In the genomic region with DNA sequence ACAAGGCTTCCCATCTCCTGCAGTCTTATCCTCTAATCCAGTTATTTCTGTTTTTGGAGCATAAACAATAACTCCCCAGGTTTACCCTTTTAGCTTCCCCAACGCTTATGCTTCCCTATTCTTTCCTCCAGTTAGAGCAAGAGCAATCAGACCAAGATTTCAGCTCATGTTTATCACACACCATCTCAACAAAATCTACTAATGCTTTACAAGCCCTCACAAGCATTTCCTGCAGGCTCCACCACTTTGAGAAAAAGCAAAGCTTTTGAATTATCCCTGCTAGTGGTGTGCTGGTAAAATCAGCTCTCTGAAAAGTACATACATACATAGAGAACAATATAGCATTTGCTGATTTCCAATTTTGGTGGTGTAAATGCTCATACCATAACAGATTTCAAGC, we compare ENCODE assay signal across 28 cellular contexts.
"Had no signal": no experiment of that assay in that cellular context is flagged by ENCODE, and none has a peak within 500 bp of the region (broad histone marks: within the 10 kb centered on the region; RNA-seq: fewer than 3 reads in every experiment).

No MANE protein-coding gene starts in this region.

- H3K27ac ChIP-seq: colonic mucosa, foreskin keratinocyte, gastroesophageal sphincter, heart left ventricle, hepatocyte, parathyroid adenoma, right lobe of liver, stomach, testis, tibial artery had no signal

- H3K4me3 ChIP-seq: colonic mucosa, gastroesophageal sphincter, heart left ventricle, hepatocyte, lung, right lobe of liver, stomach, testis, tibial artery had no signal

- H3K4me1 ChIP-seq: colonic mucosa, foreskin keratinocyte, parathyroid adenoma had no signal

- H3K9me3 Mint-ChIP-seq: central memory CD8-positive, alpha-beta T cell; effector memory CD8-positive, alpha-beta T cell; memory B cell; mesothelial cell of epicardium; naive thymus-derived CD4-positive, alpha-beta T cell; nephron progenitor cell; stimulated activated effector memory CD8-positive, alpha-beta T cell treated with anti-CD3 and anti-CD28 coated beads, Interleukin-12 subunit alpha, Interleukin-12 subunit beta, amount 100 ng/mL, for 72 hours; type B pancreatic cell had no signal

- H3K36me3 Mint-ChIP-seq: memory B cell; mesothelial cell of epicardium; naive thymus-derived CD4-positive, alpha-beta T cell; stimulated activated effector memory CD8-positive, alpha-beta T cell treated with anti-CD3 and anti-CD28 coated beads, Interleukin-12 subunit alpha, Interleukin-12 subunit beta, amount 100 ng/mL, for 72 hours; type B pancreatic cell had no signal

- H3K27me3 ChIP-seq: colonic mucosa, gastroesophageal sphincter, heart left ventricle, right lobe of liver, testis had no signal

- H3K27ac Mint-ChIP-seq: effector memory CD8-positive, alpha-beta T cell; memory B cell; mesothelial cell of epicardium; naive thymus-derived CD4-positive, alpha-beta T cell; nephron progenitor cell; progenitor cell of endocrine pancreas; stimulated activated effector memory CD8-positive, alpha-beta T cell treated with anti-CD3 and anti-CD28 coated beads, Interleukin-12 subunit alpha, Interleukin-12 subunit beta, amount 100 ng/mL, for 72 hours; type B pancreatic cell had no signal

- H3K4me2 ChIP-seq: hepatocyte had no signal

- H3K9me3 ChIP-seq: colonic mucosa, gastroesophageal sphincter, heart left ventricle, right lobe of liver, stomach, testis, tibial artery had no signal

- DNase-seq: colonic mucosa; dermis blood vessel endothelial cell; effector memory CD8-positive, alpha-beta T cell; foreskin keratinocyte; heart left ventricle; kidney; naive thymus-derived CD4-positive, alpha-beta T cell; nephron progenitor cell; occipital lobe; right lobe of liver; small intestine; stimulated activated CD4-positive, alpha-beta T cell treated with anti-CD3 and anti-CD28 coated beads, Interleukin-12 subunit alpha, Interleukin-12 subunit beta, amount 100 ng/mL, for 4 hours; stimulated activated CD4-positive, alpha-beta T cell treated with anti-CD3 and anti-CD28 coated beads, Interleukin-2, amount 100 ng/mL, for 24 hours; stimulated activated CD4-positive, alpha-beta T cell treated with anti-CD3 and anti-CD28 coated beads, Interleukin-4, amount 100 ng/mL, for 24 hours; stimulated activated naive CD4-positive, alpha-beta T cell treated with Interleukin-2 at 50 U/mL for 16 hours; stomach; testis; tibial artery had no signal

- H3K9ac ChIP-seq: parathyroid adenoma had no signal

- H3K4me1 Mint-ChIP-seq: memory B cell had no signal

- H3K79me2 ChIP-seq: hepatocyte, parathyroid adenoma had no signal

- H3K36me3 ChIP-seq: colonic mucosa, gastroesophageal sphincter, heart left ventricle, right lobe of liver, stomach, tibial artery had no signal

- H3K4me3 Mint-ChIP-seq: central memory CD8-positive, alpha-beta T cell; effector memory CD8-positive, alpha-beta T cell; memory B cell; mesothelial cell of epicardium; naive thymus-derived CD4-positive, alpha-beta T cell; nephron progenitor cell; stimulated activated effector memory CD8-positive, alpha-beta T cell treated with anti-CD3 and anti-CD28 coated beads, Interleukin-12 subunit alpha, Interleukin-12 subunit beta, amount 100 ng/mL, for 72 hours; type B pancreatic cell had no signal

- H2AFZ ChIP-seq: hepatocyte, parathyroid adenoma had no signal
